22 cellular contexts compared by ENCODE assay signal in genomic region chr20:23918896-23919295, GRCh38. TPM values are rescaled to one million over a fixed set of nuclear protein-coding genes. Genes with fewer than 3 reads are reported as not detected.
"Had no signal": no experiment of that assay in that cellular context is flagged by ENCODE, and none has a peak within 500 bp of the region (broad histone marks: within the 10 kb centered on the region; RNA-seq: fewer than 3 reads in every experiment).

No MANE protein-coding gene starts in this region.

- ATAC-seq: HepG2 had no signal

- DNase-seq: IMR-90, Karpas-422, KG1, MG63, NCI-H1092, NCI-H1105 treated with DMSO at 0.1 percent for 48 hours, NCI-H1417 treated with DMSO at 0.1 percent for 48 hours, NCI-H146, NCI-H1694 treated with DMSO at 0.1 percent for 48 hours, NCI-H1930, NCI-H2081, NCI-H2107, NCI-H2227 treated with DMSO at 0.1 percent for 48 hours, NCI-H526, Right ventricle myocardium superior, RPMI8226, SIG-M5, SW 1271 had no signal

RNA-seq across cellular contexts. Expression of gene CST5, which starts 39.3 kb away (rescaled TPM):
- total RNA-seq: HepG2, HT1080, IMR-90, NCI-H460, Right ventricle myocardium superior, SJSA1 had no signal
- polyA plus RNA-seq: IMR-90 had no signal
